Comparison of ENCODE assay signal across 1 cellular context in genomic region chr19:2269244-2270156, GRCh38.
TF ChIP-seq lines count a peak whose summit lies in the region.

No MANE protein-coding gene starts in this region.

TF ChIP-seq in HepG2, 621 proteins besides CTCF, POLR2A, EP300 and RAD21 (continued from another document and continues in another):
- TF ChIP-seq, protein P1, sequence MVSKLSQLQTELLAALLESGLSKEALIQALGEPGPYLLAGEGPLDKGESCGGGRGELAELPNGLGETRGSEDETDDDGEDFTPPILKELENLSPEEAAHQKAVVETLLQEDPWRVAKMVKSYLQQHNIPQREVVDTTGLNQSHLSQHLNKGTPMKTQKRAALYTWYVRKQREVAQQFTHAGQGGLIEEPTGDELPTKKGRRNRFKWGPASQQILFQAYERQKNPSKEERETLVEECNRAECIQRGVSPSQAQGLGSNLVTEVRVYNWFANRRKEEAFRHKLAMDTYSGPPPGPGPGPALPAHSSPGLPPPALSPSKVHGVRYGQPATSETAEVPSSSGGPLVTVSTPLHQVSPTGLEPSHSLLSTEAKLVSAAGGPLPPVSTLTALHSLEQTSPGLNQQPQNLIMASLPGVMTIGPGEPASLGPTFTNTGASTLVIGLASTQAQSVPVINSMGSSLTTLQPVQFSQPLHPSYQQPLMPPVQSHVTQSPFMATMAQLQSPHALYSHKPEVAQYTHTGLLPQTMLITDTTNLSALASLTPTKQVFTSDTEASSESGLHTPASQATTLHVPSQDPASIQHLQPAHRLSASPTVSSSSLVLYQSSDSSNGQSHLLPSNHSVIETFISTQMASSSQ (IDR thresholded peaks at IDR 0.05; ENCODE audit: low read depth): no peak
- TF ChIP-seq, protein P1 (CRISPR knock-in tag; IDR thresholded peaks at IDR 0.05; ENCODE audit: borderline replicate concordance): no peak
- TF ChIP-seq ZNF792 (CRISPR knock-in tag; IDR thresholded peaks at IDR 0.05) (peak; percentile 72), RARA (CRISPR knock-in tag; IDR thresholded peaks at IDR 0.05) (peak; percentile 45), FOXK1 (CRISPR knock-in tag; IDR thresholded peaks at IDR 0.05; ENCODE audit: borderline replicate concordance, low read depth) (peak; percentile 68; the same call in 1 of the 2 replicates), SATB2 (CRISPR knock-in tag; IDR thresholded peaks at IDR 0.05) (peak; percentile 50; the same call in 1 of the 2 replicates), RFXAP (CRISPR knock-in tag; IDR thresholded peaks at IDR 0.05; ENCODE audit: borderline replicate concordance) (no peak; the same call in 1 of the 2 replicates), KLF9 (CRISPR knock-in tag; IDR thresholded peaks at IDR 0.05; ENCODE audit: low read depth) (peak; percentile 93), SNAPC4 (CRISPR knock-in tag; IDR thresholded peaks at IDR 0.05) (no peak; the same call in 1 of the 2 replicates), SIN3B (IDR thresholded peaks at IDR 0.05; ENCODE audit: low read length) (peak; percentile 53; the same call in 1 of the 2 replicates), ISX (CRISPR knock-in tag; conservative IDR thresholded peaks at IDR 0.05) (peak; percentile 67; the same call in 1 of the 2 replicates), ZKSCAN1 (IDR thresholded peaks at IDR 0.05; ENCODE audit: low read length) (no peak), MED13 (CRISPR knock-in tag; IDR thresholded peaks at IDR 0.05) (peak; percentile 39; the same call in 1 of the 2 replicates), HMGXB4 (CRISPR knock-in tag; IDR thresholded peaks at IDR 0.05; ENCODE audit: borderline replicate concordance in 1 of 2, low read depth in 1 of 2) (peak; percentile 53 to 63; a peak in 2 of 4 replicates)
- TF ChIP-seq, protein P2, sequence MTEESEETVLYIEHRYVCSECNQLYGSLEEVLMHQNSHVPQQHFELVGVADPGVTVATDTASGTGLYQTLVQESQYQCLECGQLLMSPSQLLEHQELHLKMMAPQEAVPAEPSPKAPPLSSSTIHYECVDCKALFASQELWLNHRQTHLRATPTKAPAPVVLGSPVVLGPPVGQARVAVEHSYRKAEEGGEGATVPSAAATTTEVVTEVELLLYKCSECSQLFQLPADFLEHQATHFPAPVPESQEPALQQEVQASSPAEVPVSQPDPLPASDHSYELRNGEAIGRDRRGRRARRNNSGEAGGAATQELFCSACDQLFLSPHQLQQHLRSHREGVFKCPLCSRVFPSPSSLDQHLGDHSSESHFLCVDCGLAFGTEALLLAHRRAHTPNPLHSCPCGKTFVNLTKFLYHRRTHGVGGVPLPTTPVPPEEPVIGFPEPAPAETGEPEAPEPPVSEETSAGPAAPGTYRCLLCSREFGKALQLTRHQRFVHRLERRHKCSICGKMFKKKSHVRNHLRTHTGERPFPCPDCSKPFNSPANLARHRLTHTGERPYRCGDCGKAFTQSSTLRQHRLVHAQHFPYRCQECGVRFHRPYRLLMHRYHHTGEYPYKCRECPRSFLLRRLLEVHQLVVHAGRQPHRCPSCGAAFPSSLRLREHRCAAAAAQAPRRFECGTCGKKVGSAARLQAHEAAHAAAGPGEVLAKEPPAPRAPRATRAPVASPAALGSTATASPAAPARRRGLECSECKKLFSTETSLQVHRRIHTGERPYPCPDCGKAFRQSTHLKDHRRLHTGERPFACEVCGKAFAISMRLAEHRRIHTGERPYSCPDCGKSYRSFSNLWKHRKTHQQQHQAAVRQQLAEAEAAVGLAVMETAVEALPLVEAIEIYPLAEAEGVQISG (CRISPR knock-in tag; IDR thresholded peaks at IDR 0.05): peak; percentile 74
- TF ChIP-seq, protein P3, sequence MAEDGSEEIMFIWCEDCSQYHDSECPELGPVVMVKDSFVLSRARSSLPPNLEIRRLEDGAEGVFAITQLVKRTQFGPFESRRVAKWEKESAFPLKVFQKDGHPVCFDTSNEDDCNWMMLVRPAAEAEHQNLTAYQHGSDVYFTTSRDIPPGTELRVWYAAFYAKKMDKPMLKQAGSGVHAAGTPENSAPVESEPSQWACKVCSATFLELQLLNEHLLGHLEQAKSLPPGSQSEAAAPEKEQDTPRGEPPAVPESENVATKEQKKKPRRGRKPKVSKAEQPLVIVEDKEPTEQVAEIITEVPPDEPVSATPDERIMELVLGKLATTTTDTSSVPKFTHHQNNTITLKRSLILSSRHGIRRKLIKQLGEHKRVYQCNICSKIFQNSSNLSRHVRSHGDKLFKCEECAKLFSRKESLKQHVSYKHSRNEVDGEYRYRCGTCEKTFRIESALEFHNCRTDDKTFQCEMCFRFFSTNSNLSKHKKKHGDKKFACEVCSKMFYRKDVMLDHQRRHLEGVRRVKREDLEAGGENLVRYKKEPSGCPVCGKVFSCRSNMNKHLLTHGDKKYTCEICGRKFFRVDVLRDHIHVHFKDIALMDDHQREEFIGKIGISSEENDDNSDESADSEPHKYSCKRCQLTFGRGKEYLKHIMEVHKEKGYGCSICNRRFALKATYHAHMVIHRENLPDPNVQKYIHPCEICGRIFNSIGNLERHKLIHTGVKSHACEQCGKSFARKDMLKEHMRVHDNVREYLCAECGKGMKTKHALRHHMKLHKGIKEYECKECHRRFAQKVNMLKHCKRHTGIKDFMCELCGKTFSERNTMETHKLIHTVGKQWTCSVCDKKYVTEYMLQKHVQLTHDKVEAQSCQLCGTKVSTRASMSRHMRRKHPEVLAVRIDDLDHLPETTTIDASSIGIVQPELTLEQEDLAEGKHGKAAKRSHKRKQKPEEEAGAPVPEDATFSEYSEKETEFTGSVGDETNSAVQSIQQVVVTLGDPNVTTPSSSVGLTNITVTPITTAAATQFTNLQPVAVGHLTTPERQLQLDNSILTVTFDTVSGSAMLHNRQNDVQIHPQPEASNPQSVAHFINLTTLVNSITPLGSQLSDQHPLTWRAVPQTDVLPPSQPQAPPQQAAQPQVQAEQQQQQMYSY (CRISPR knock-in tag; IDR thresholded peaks at IDR 0.05): no peak
- TF ChIP-seq, protein P4, sequence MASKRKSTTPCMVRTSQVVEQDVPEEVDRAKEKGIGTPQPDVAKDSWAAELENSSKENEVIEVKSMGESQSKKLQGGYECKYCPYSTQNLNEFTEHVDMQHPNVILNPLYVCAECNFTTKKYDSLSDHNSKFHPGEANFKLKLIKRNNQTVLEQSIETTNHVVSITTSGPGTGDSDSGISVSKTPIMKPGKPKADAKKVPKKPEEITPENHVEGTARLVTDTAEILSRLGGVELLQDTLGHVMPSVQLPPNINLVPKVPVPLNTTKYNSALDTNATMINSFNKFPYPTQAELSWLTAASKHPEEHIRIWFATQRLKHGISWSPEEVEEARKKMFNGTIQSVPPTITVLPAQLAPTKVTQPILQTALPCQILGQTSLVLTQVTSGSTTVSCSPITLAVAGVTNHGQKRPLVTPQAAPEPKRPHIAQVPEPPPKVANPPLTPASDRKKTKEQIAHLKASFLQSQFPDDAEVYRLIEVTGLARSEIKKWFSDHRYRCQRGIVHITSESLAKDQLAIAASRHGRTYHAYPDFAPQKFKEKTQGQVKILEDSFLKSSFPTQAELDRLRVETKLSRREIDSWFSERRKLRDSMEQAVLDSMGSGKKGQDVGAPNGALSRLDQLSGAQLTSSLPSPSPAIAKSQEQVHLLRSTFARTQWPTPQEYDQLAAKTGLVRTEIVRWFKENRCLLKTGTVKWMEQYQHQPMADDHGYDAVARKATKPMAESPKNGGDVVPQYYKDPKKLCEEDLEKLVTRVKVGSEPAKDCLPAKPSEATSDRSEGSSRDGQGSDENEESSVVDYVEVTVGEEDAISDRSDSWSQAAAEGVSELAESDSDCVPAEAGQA (IDR thresholded peaks at IDR 0.05; ENCODE audit: low read depth): peak; percentile 83
- TF ChIP-seq, protein P4 (CRISPR knock-in tag; IDR thresholded peaks at IDR 0.05; ENCODE audit: borderline replicate concordance): no peak
- TF ChIP-seq, protein P5, sequence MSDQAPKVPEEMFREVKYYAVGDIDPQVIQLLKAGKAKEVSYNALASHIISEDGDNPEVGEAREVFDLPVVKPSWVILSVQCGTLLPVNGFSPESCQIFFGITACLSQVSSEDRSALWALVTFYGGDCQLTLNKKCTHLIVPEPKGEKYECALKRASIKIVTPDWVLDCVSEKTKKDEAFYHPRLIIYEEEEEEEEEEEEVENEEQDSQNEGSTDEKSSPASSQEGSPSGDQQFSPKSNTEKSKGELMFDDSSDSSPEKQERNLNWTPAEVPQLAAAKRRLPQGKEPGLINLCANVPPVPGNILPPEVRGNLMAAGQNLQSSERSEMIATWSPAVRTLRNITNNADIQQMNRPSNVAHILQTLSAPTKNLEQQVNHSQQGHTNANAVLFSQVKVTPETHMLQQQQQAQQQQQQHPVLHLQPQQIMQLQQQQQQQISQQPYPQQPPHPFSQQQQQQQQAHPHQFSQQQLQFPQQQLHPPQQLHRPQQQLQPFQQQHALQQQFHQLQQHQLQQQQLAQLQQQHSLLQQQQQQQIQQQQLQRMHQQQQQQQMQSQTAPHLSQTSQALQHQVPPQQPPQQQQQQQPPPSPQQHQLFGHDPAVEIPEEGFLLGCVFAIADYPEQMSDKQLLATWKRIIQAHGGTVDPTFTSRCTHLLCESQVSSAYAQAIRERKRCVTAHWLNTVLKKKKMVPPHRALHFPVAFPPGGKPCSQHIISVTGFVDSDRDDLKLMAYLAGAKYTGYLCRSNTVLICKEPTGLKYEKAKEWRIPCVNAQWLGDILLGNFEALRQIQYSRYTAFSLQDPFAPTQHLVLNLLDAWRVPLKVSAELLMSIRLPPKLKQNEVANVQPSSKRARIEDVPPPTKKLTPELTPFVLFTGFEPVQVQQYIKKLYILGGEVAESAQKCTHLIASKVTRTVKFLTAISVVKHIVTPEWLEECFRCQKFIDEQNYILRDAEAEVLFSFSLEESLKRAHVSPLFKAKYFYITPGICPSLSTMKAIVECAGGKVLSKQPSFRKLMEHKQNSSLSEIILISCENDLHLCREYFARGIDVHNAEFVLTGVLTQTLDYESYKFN (CRISPR knock-in tag; conservative IDR thresholded peaks at IDR 0.05): no peak; the same call in 1 of the 2 replicates
